1 cellular context compared by ENCODE assay signal in genomic region chr12:123223241-123223668, GRCh38.
TF ChIP-seq lines count a peak whose summit lies in the region.

No MANE protein-coding gene starts in this region.

TF ChIP-seq in GM12878, 131 proteins besides CTCF, POLR2A, EP300 and RAD21 (continued from another document):
- no peak for TF ChIP-seq ZNF687 (IDR thresholded peaks at IDR 0.05)
- 0 out of 2 replicates have a peak, but pooled peaks have one; percentile 11 for TF ChIP-seq MTA2 (IDR thresholded peaks at IDR 0.05; ENCODE audit: low read depth)
- peak; percentile 38; the same call in 1 of the 2 replicates for TF ChIP-seq DPF2 (IDR thresholded peaks at IDR 0.05)
- no peak for TF ChIP-seq SREBF2 (IDR thresholded peaks at IDR 0.05; ENCODE audit: low read length)
- no peak for TF ChIP-seq TAF1 (IDR thresholded peaks at IDR 0.05; ENCODE audit: borderline replicate concordance, low read depth, low read length)
- TF ChIP-seq WRNIP1 (IDR thresholded peaks at IDR 0.05; ENCODE audit: borderline replicate concordance, low read depth, low read length): no peak
- no peak for TF ChIP-seq ZZZ3 (IDR thresholded peaks at IDR 0.05; ENCODE audit: control insufficient read depth, insufficient read length, low read depth)
- no peak for TF ChIP-seq SREBF1 (IDR thresholded peaks at IDR 0.05; ENCODE audit: low read length)
- no peak for TF ChIP-seq TCF3 (IDR thresholded peaks at IDR 0.05; ENCODE audit: borderline replicate concordance, insufficient read depth, low read depth, low read length)
- peak; percentile 92 for TF ChIP-seq RUNX3 (IDR thresholded peaks at IDR 0.05; ENCODE audit: low read length)
- TF ChIP-seq RELB (IDR thresholded peaks at IDR 0.05; ENCODE audit: low read depth): no peak
- peak; percentile 61 for TF ChIP-seq EED (IDR thresholded peaks at IDR 0.05; ENCODE audit: low read depth)
- TF ChIP-seq MTA3 (IDR thresholded peaks at IDR 0.05; ENCODE audit: borderline replicate concordance, low read length): no peak
- no peak for TF ChIP-seq BCLAF1 (IDR thresholded peaks at IDR 0.05)
- TF ChIP-seq ZBTB40 (IDR thresholded peaks at IDR 0.05; ENCODE audit: borderline replicate concordance): peak; percentile 28; the same call in 1 of the 2 replicates
- TF ChIP-seq IKZF1 (conservative IDR thresholded peaks at IDR 0.05): peak; percentile 67
- no peak for TF ChIP-seq YY1 (IDR thresholded peaks at IDR 0.05; ENCODE audit: low read depth, low read length)
